Comparison of ENCODE assay signal across 38 cellular contexts in genomic region chr11:11316651-11317050, GRCh38. TPM values are rescaled to one million over a fixed set of nuclear protein-coding genes. Genes with fewer than 3 reads are reported as not detected.
"Had no signal": no experiment of that assay in that cellular context is flagged by ENCODE, and none has a peak within 500 bp of the region (broad histone marks: within the 10 kb centered on the region; RNA-seq: fewer than 3 reads in every experiment).

No MANE protein-coding gene starts in this region.

- H3K4me3 Mint-ChIP-seq: activated B cell treated with CpG ODN at 0.5 μM for 24 hours; activated CD8-positive, alpha-beta memory T cell treated with anti-CD3 and anti-CD28 coated beads, Interleukin-2, amount 10 ng/mL, durations not matched to agents 7 days and 5 days; activated CD8-positive, alpha-beta T cell treated with anti-CD3 and anti-CD28 coated beads for 36 hours; activated naive CD4-positive, alpha-beta T cell treated with anti-CD3 and anti-CD28 coated beads for 36 hours; activated naive CD4-positive, alpha-beta T cell treated with anti-CD3 and anti-CD28 coated beads, Interleukin-2, amount 50 U/mL, for 24 hours; activated naive CD8-positive, alpha-beta T cell treated with anti-CD3 and anti-CD28 coated beads for 36 hours; activated naive CD8-positive, alpha-beta T cell treated with anti-CD3 and anti-CD28 coated beads, Interleukin-2, amount 50 U/mL, for 24 hours; activated T-helper 1 cell treated with anti-CD3 and anti-CD28 coated beads, Interleukin-12 subunit alpha, Interleukin-12 subunit beta, Interleukin-2, Interleukin-4 antibody, amounts not matched to agents 30 ng/mL and 10 ng/mL and 1 ng/mL, durations not matched to agents 14 hours and 24 hours and 36 hours; T-helper 17 cell; T-helper 2 cell treated with Interferon-gamma antibody and Interleukin-4, amounts not matched to agents 5 μg/mL and 100 μg/mL, for 36 hours had no signal

- H3K9me3 ChIP-seq: adrenal gland, body of pancreas, colonic mucosa, esophagus muscularis mucosa, gastroesophageal sphincter, heart right ventricle had no signal

- H3K4me3 ChIP-seq: adrenal gland, body of pancreas, cardiac muscle cell, colonic mucosa, dorsolateral prefrontal cortex, esophagus muscularis mucosa, gastroesophageal sphincter, heart right ventricle had no signal

- H3K27me3 Mint-ChIP-seq: activated CD8-positive, alpha-beta memory T cell treated with anti-CD3 and anti-CD28 coated beads, Interleukin-2, amount 10 ng/mL, durations not matched to agents 7 days and 5 days; activated CD8-positive, alpha-beta T cell treated with anti-CD3 and anti-CD28 coated beads for 36 hours; activated naive CD4-positive, alpha-beta T cell treated with anti-CD3 and anti-CD28 coated beads, Interleukin-2, amount 50 U/mL, for 24 hours; activated naive CD8-positive, alpha-beta T cell treated with anti-CD3 and anti-CD28 coated beads for 36 hours; activated naive CD8-positive, alpha-beta T cell treated with anti-CD3 and anti-CD28 coated beads, Interleukin-2, amount 50 U/mL, for 24 hours had no signal

- H3K36me3 Mint-ChIP-seq: activated CD8-positive, alpha-beta memory T cell treated with anti-CD3 and anti-CD28 coated beads, Interleukin-2, amount 10 ng/mL, durations not matched to agents 7 days and 5 days; activated naive CD4-positive, alpha-beta T cell treated with anti-CD3 and anti-CD28 coated beads, Interleukin-2, amount 50 U/mL, for 24 hours; activated naive CD8-positive, alpha-beta T cell treated with anti-CD3 and anti-CD28 coated beads for 36 hours had no signal

- H3K27ac Mint-ChIP-seq: activated B cell treated with CpG ODN at 0.5 μM for 24 hours; activated CD8-positive, alpha-beta memory T cell treated with anti-CD3 and anti-CD28 coated beads, Interleukin-2, amount 10 ng/mL, durations not matched to agents 7 days and 5 days; activated CD8-positive, alpha-beta T cell treated with anti-CD3 and anti-CD28 coated beads for 36 hours; activated naive CD4-positive, alpha-beta T cell treated with anti-CD3 and anti-CD28 coated beads for 36 hours; activated naive CD4-positive, alpha-beta T cell treated with anti-CD3 and anti-CD28 coated beads, Interleukin-2, amount 50 U/mL, for 24 hours; activated naive CD8-positive, alpha-beta T cell treated with anti-CD3 and anti-CD28 coated beads for 36 hours; activated naive CD8-positive, alpha-beta T cell treated with anti-CD3 and anti-CD28 coated beads, Interleukin-2, amount 50 U/mL, for 24 hours; activated T-helper 1 cell treated with anti-CD3 and anti-CD28 coated beads, Interleukin-12 subunit alpha, Interleukin-12 subunit beta, Interleukin-2, Interleukin-4 antibody, amounts not matched to agents 30 ng/mL and 10 ng/mL and 1 ng/mL, durations not matched to agents 14 hours and 24 hours and 36 hours; activated T-helper 2 cell treated with anti-CD3 and anti-CD28 coated beads, Interferon-gamma antibody, Interleukin-2, Interleukin-4, amounts not matched to agents 10 μg/mL and 5 μg/mL and 100 μg/mL, durations not matched to agents 14 hours and 24 hours and 36 hours; T-helper 17 cell; T-helper 2 cell treated with Interferon-gamma antibody and Interleukin-4, amounts not matched to agents 5 μg/mL and 100 μg/mL, for 36 hours had no signal

- H3K9me3 Mint-ChIP-seq: activated B cell treated with CpG ODN at 0.5 μM for 24 hours; activated CD8-positive, alpha-beta T cell treated with anti-CD3 and anti-CD28 coated beads for 36 hours; activated naive CD4-positive, alpha-beta T cell treated with anti-CD3 and anti-CD28 coated beads for 36 hours; activated naive CD4-positive, alpha-beta T cell treated with anti-CD3 and anti-CD28 coated beads, Interleukin-2, amount 50 U/mL, for 24 hours; activated naive CD8-positive, alpha-beta T cell treated with anti-CD3 and anti-CD28 coated beads for 36 hours; activated naive CD8-positive, alpha-beta T cell treated with anti-CD3 and anti-CD28 coated beads, Interleukin-2, amount 50 U/mL, for 24 hours; activated T-helper 2 cell treated with anti-CD3 and anti-CD28 coated beads, Interferon-gamma antibody, Interleukin-2, Interleukin-4, amounts not matched to agents 10 μg/mL and 5 μg/mL and 100 μg/mL, durations not matched to agents 14 hours and 24 hours and 36 hours; T-helper 2 cell treated with Interferon-gamma antibody and Interleukin-4, amounts not matched to agents 5 μg/mL and 100 μg/mL, for 36 hours had no signal

- H3K27ac ChIP-seq: adrenal gland, body of pancreas, cardiac muscle cell, colonic mucosa, dorsolateral prefrontal cortex, esophagus muscularis mucosa, foreskin keratinocyte, gastroesophageal sphincter, heart right ventricle, WERI-Rb-1 had no signal

- ATAC-seq: activated CD4-positive, CD25-positive, alpha-beta regulatory T cell treated with anti-CD3 and anti-CD28 coated beads, Interleukin-2, amount 50 U/mL, for 24 hours; activated CD8-positive, alpha-beta memory T cell treated with anti-CD3 and anti-CD28 coated beads, Interleukin-2, amount 10 ng/mL, durations not matched to agents 7 days and 5 days; activated CD8-positive, alpha-beta T cell treated with anti-CD3 and anti-CD28 coated beads for 36 hours; activated naive CD8-positive, alpha-beta T cell treated with anti-CD3 and anti-CD28 coated beads, Interleukin-2, amount 50 U/mL, for 24 hours; body of pancreas; foreskin keratinocyte; gastroesophageal sphincter; heart right ventricle; T-helper 17 cell had no signal

- DNase-seq: activated B cell treated with CpG ODN at 0.5 μM for 24 hours; activated CD4-positive, alpha-beta T cell treated with anti-CD3 and anti-CD28 coated beads for 48 hours; activated CD4-positive, alpha-beta T cell treated with anti-CD3 and anti-CD28 coated beads, Interleukin-2, amount 50 U/mL, for 1 hour; activated CD4-positive, alpha-beta T cell treated with anti-CD3 and anti-CD28 coated beads, Interleukin-2, amount 50 U/mL, for 48 hours; activated CD8-positive, alpha-beta memory T cell treated with anti-CD3 and anti-CD28 coated beads, Interleukin-2, amount 10 ng/mL, durations not matched to agents 7 days and 5 days; activated CD8-positive, alpha-beta memory T cell treated with anti-CD3 and anti-CD28 coated beads, Interleukin-2, amount 50 U/mL, for 4 hours; activated CD8-positive, alpha-beta T cell treated with anti-CD3 and anti-CD28 coated beads for 36 hours; activated effector memory CD4-positive, alpha-beta T cell treated with anti-CD3 and anti-CD28 coated beads, Interleukin-2, amount 50 U/mL, for 16 hours; activated naive CD4-positive, alpha-beta T cell treated with anti-CD3 and anti-CD28 coated beads for 36 hours; activated naive CD8-positive, alpha-beta T cell treated with anti-CD3 and anti-CD28 coated beads for 36 hours; activated naive CD8-positive, alpha-beta T cell treated with anti-CD3 and anti-CD28 coated beads, Interleukin-2, amount 50 U/mL, for 24 hours; activated T-cell treated with anti-CD3 and anti-CD28 coated beads, Interleukin-2, amount 50 U/mL, for 1 hour; activated T-cell treated with anti-CD3 and anti-CD28 coated beads, Interleukin-2, amount 50 U/mL, for 48 hours; adrenal gland; amygdala; aorta; body of pancreas; central memory CD4-positive, alpha-beta T cell; cerebellar nuclear complex; colonic mucosa; dorsolateral prefrontal cortex; effector memory CD4-positive, alpha-beta T cell; erythroblast; heart right ventricle; T-helper 1 cell; T-helper 17 cell; T1000; WERI-Rb-1 had no signal

- H3K4me1 ChIP-seq: colonic mucosa had no signal

- H3K36me3 ChIP-seq: adrenal gland, cardiac muscle cell, colonic mucosa, WERI-Rb-1 had no signal

- H3K4me1 Mint-ChIP-seq: activated B cell treated with CpG ODN at 0.5 μM for 24 hours; activated CD8-positive, alpha-beta memory T cell treated with anti-CD3 and anti-CD28 coated beads, Interleukin-2, amount 10 ng/mL, durations not matched to agents 7 days and 5 days; activated naive CD4-positive, alpha-beta T cell treated with anti-CD3 and anti-CD28 coated beads, Interleukin-2, amount 50 U/mL, for 24 hours; activated naive CD8-positive, alpha-beta T cell treated with anti-CD3 and anti-CD28 coated beads for 36 hours; activated naive CD8-positive, alpha-beta T cell treated with anti-CD3 and anti-CD28 coated beads, Interleukin-2, amount 50 U/mL, for 24 hours; T-helper 17 cell had no signal

- FAIRE-seq: endothelial cell of umbilical vein had no signal

- H3K27me3 ChIP-seq: adrenal gland, body of pancreas, colonic mucosa, dorsolateral prefrontal cortex, esophagus muscularis mucosa, foreskin keratinocyte, gastroesophageal sphincter, heart right ventricle had no signal

RNA-seq across cellular contexts. Expression of gene CSNK2A3, which starts 36.4 kb away (rescaled TPM):
- total RNA-seq: endothelial cell of umbilical vein had no signal
